12 cellular contexts compared by ENCODE assay signal in genomic region chr1:191174298-191174697, GRCh38.
DNase-seq lines count a peak whose midpoint lies in the region; ATAC-seq and TF ChIP-seq lines count a peak whose summit lies in the region.
"Had no signal": no experiment of that assay in that cellular context is flagged by ENCODE, and none has a peak within 500 bp of the region (broad histone marks: within the 10 kb centered on the region; RNA-seq: fewer than 3 reads in every experiment).

No MANE protein-coding gene starts in this region.

- no peak for TF ChIP-seq POLR2A in ovary (IDR thresholded peaks at IDR 0.05)

- H3K9ac ChIP-seq in OCI-LY3 (ENCODE audit: low read length): peak overlapping the region; percentile 33; the same call in 1 of the 2 replicates
- H3K9ac ChIP-seq: parathyroid adenoma had no signal

- H3K9me3 ChIP-seq in OCI-LY3 (ENCODE audit: insufficient read depth, low read length) (0 out of 2 replicates have a peak, but pooled peaks cover 3% of the 10 kb centered on the region), ovary (no peaks in the 10 kb centered on the region)

- WGBS in ovary, 3 donors: 28 to 30% (median 29%) methylated on average over 1 of the region's 1 CpG

- H3K4me1 ChIP-seq in ACC112 (ENCODE audit: control insufficient read depth, insufficient read depth, low read length, unreplicated experiment) (no peaks in the 10 kb centered on the region), OCI-LY3 (ENCODE audit: low read length) (peaks cover 40% of the 10 kb centered on the region), ovary (ENCODE audit: insufficient read depth) (no peaks in the 10 kb centered on the region)
- H3K4me1 ChIP-seq: parathyroid adenoma had no signal

- H2AFZ ChIP-seq in ACC112 (ENCODE audit: low read length, unreplicated experiment) (no peak overlapping the region), OCI-LY3 (ENCODE audit: low read depth, low read length) (peak overlapping the region; percentile 59)
- H2AFZ ChIP-seq: parathyroid adenoma had no signal

- no peaks in the 10 kb centered on the region for H4K20me1 ChIP-seq in OCI-LY3 (ENCODE audit: insufficient read depth, low read length)

- H3K27me3 ChIP-seq in ACC112 (ENCODE audit: insufficient read depth, low read length): no peaks in the 10 kb centered on the region
- no peaks in the 10 kb centered on the region for H3K27me3 ChIP-seq in OCI-LY3 (ENCODE audit: low read depth, low read length)
- no peaks in the 10 kb centered on the region for H3K27me3 ChIP-seq in ovary

- POLR2A ChIA-PET in activated CD8-positive, alpha-beta T cell treated with anti-CD3 and anti-CD28 coated beads for 36 hours (lab: Charles Lee): no interaction called here

- ATAC-seq in GM19328 (IDR thresholded peaks at IDR 0.05; ENCODE audit: unreplicated experiment) (peak; percentile 98), HG03060 (IDR thresholded peaks at IDR 0.05; ENCODE audit: low read depth, unreplicated experiment) (peak; percentile 99)
- ATAC-seq in activated CD8-positive, alpha-beta T cell treated with anti-CD3 and anti-CD28 coated beads for 36 hours: no peak
- ATAC-seq: esophagus mucosa had no signal

- no peaks in the 10 kb centered on the region for H3K4me1 Mint-ChIP-seq in activated CD8-positive, alpha-beta T cell treated with anti-CD3 and anti-CD28 coated beads for 36 hours (ENCODE audit: low read depth)

- CTCF ChIA-PET in activated CD8-positive, alpha-beta T cell treated with anti-CD3 and anti-CD28 coated beads for 36 hours (lab: Charles Lee): no interaction called here

- H3K27ac ChIP-seq in ACC112 (ENCODE audit: low read depth, low read length) (no peak overlapping the region), OCI-LY3 (ENCODE audit: low read length) (peak overlapping the region; percentile 88), ovary (no peak overlapping the region)
- H3K27ac ChIP-seq: parathyroid adenoma had no signal

- H3K36me3 ChIP-seq in ACC112 (ENCODE audit: insufficient read depth, low read length) (no peaks in the 10 kb centered on the region), OCI-LY3 (replicated peaks; ENCODE audit: low read depth, low read length) (peaks cover 29% of the 10 kb centered on the region), ovary (no peaks in the 10 kb centered on the region)

- peak overlapping the region; percentile 55 for H3K4me2 ChIP-seq in OCI-LY3 (ENCODE audit: low read length)

- H3K4me3 Mint-ChIP-seq in activated CD8-positive, alpha-beta T cell treated with anti-CD3 and anti-CD28 coated beads for 36 hours: no peak overlapping the region

- TF ChIP-seq CTCF in OCI-LY3 (IDR thresholded peaks at IDR 0.05; ENCODE audit: low read depth, low read length) (no peak), ovary (IDR thresholded peaks at IDR 0.05) (no peak)
- TF ChIP-seq CTCF in activated CD8-positive, alpha-beta T cell treated with anti-CD3 and anti-CD28 coated beads for 36 hours (IDR thresholded peaks at IDR 0.05): no peak

- intact Hi-C loops in activated CD8-positive, alpha-beta T cell treated with anti-CD3 and anti-CD28 coated beads for 36 hours (cut with micrococcal nuclease): no loop called here
- intact Hi-C loops in ovary (cut with DNase I): no loop called here

- DNase-seq in kidney glomerular epithelial cell (lab: John Stamatoyannopoulos, UW) (no peak), NCI-H510A treated with DMSO at 0.1 percent for 48 hours (lab: John Stamatoyannopoulos, UW) (no peak), ovary (no peak)
- DNase-seq in activated CD8-positive, alpha-beta T cell treated with anti-CD3 and anti-CD28 coated beads for 36 hours: no peak
- DNase-seq: NCI-H1092 treated with DMSO at 0.1 percent for 48 hours, substantia nigra had no signal

- no peak for TF ChIP-seq EP300 in ovary (IDR thresholded peaks at IDR 0.05)

- no peaks in the 10 kb centered on the region for H3K36me3 Mint-ChIP-seq in activated CD8-positive, alpha-beta T cell treated with anti-CD3 and anti-CD28 coated beads for 36 hours (ENCODE audit: low read depth)

- peak overlapping the region; percentile 57 for H3K4me3 ChIP-seq in ACC112 (ENCODE audit: low read depth, low read length)
- H3K4me3 ChIP-seq in OCI-LY3 (ENCODE audit: low read length): peak overlapping the region; percentile 28
- no peak overlapping the region for H3K4me3 ChIP-seq in ovary

- H3K27ac Mint-ChIP-seq in activated CD8-positive, alpha-beta T cell treated with anti-CD3 and anti-CD28 coated beads for 36 hours: no peak overlapping the region

- H3K27me3 Mint-ChIP-seq in activated CD8-positive, alpha-beta T cell treated with anti-CD3 and anti-CD28 coated beads for 36 hours: no peaks in the 10 kb centered on the region

- H3K9me3 Mint-ChIP-seq in activated CD8-positive, alpha-beta T cell treated with anti-CD3 and anti-CD28 coated beads for 36 hours: peaks cover 7% of the 10 kb centered on the region

- H3K79me2 ChIP-seq in ACC112 (ENCODE audit: control insufficient read depth, insufficient read depth, low read length, unreplicated experiment) (no peaks in the 10 kb centered on the region), OCI-LY3 (ENCODE audit: low read length) (no peaks in the 10 kb centered on the region)
- H3K79me2 ChIP-seq: parathyroid adenoma had no signal
